Comparison of ENCODE assay signal across 8 cellular contexts in the genomic region with DNA sequence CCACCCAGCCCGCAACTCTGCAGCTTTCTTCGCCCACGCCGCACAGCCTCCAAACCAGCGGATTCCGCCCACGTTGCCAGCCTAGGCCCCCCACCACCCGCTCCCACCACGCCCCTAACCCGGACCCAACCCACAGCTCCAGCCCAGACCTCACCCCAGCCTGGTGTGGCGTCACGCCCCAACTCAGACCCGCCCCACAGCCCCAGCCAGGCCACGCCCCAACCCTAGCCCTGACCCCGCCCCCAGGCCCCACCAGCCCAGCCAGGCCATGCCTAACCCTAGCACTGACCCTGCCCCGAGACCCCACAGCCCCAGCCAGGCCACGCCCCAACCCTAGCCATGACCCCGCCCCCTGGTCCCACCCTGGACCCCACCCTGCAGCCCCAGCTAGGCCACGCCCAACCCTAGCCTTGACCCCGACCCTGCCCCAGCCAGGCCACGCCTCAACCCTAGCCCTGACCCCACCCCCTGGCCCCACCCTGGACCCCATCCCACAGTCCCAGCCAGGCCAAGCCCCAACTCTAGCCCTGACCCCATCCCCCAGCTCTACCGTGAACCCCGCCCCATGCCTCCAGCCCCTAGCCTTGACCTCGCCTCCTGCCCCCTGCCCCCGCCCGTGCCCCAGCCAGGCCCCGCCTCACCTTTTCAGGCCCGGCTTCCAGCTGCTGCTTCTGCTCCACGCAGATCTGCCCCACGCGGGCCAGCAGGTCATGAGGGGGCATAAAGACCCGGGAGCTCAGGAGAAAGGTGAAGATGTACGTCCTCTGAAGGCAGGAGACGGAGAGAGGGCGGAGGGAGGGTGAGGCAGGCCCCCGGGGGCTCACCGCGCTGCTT.
A peak's percentile ranks its signal among the peaks of the same experiment; 100 is the strongest.
DNase-seq lines count a peak whose midpoint lies in the region; ATAC-seq, FAIRE-seq and TF ChIP-seq lines count a peak whose summit lies in the region.

No MANE protein-coding gene starts in this region.

- CTCF ChIA-PET in Panc1 (lab: Charles Lee): interaction anchor here (0.6 to 2.3 kb wide), 10 partner anchors 11 to 1717 kb away, joined by 3 to 15 read pairs (median 4); no protein-coding TSS in a partner anchor

- DNase-seq in NCI-H146 (lab: John Stamatoyannopoulos, UW): peak; percentile 65
- no peak for DNase-seq in NCI-H146 treated with DMSO at 0.1 percent for 48 hours (lab: John Stamatoyannopoulos, UW; ENCODE audit: unreplicated experiment)
- no peak for DNase-seq in Panc1 (ENCODE audit: low read depth, low spot score)
- DNase-seq in bronchial epithelial cell (ENCODE audit: low read depth): peak; percentile 10
- peak; percentile 46 for DNase-seq in left lobe of liver (ENCODE audit: low spot score)
- DNase-seq in LoVo (ENCODE audit: low spot score): no peak
- no peak for DNase-seq in RPMI8226

- TF ChIP-seq CTCF in Panc1 (IDR thresholded peaks at IDR 0.05) (no peak), bronchial epithelial cell (IDR thresholded peaks at IDR 0.05; ENCODE audit: insufficient read depth, low read length, severe bottlenecking) (no peak)

- no TSS peak for BruUV-seq in Panc1 (replicated peaks; lab: Mats Ljungman, UMichigan)

- peaks cover 5% of the 10 kb centered on the region; the same call in 1 of the 2 replicates for H3K36me3 ChIP-seq in Panc1 (ENCODE audit: control insufficient read depth, insufficient read depth, low read length)
- H3K36me3 ChIP-seq in bronchial epithelial cell (ENCODE audit: control insufficient read depth, insufficient read depth, low read length): peaks cover 1% of the 10 kb centered on the region

- peak overlapping the region; percentile 50 to 69 for H3K4me3 ChIP-seq in Panc1 (ENCODE audit: low read depth in 2 of 2, low read length in 2 of 2)
- peak overlapping the region; percentile 53 for H3K4me3 ChIP-seq in bronchial epithelial cell (ENCODE audit: low read depth, low read length)

- intact Hi-C loops in Panc1 (cut with micrococcal nuclease; ENCODE audit: unreplicated experiment): loop anchor here (2.0 kb wide), 1 partner anchor 146 kb away; no protein-coding TSS in a partner anchor

- FAIRE-seq in bronchial epithelial cell (lab: Jason Lieb, UNC): no peak

- in situ Hi-C loops in Panc1 (cut with HindIII; ENCODE audit: low pct_unique_long_range_greater_than_20kb, low sequenced_read_pairs): no loop called here

- no peaks in the 10 kb centered on the region for H3K36me3 Mint-ChIP-seq in stimulated activated naive CD8-positive, alpha-beta T cell treated with anti-CD3 and anti-CD28 coated beads, Interleukin-15, Interleukin-2, amounts not matched to agents 100 ng/mL and 50 ng/mL, for 24 hours (ENCODE audit: low read depth)

- H3K27me3 Mint-ChIP-seq in stimulated activated naive CD8-positive, alpha-beta T cell treated with anti-CD3 and anti-CD28 coated beads, Interleukin-15, Interleukin-2, amounts not matched to agents 100 ng/mL and 50 ng/mL, for 24 hours: no peaks in the 10 kb centered on the region

- no peaks in the 10 kb centered on the region for H3K27me3 ChIP-seq in Panc1 (ENCODE audit: control insufficient read depth, insufficient read depth, low read length)
- H3K27me3 ChIP-seq in bronchial epithelial cell (ENCODE audit: control insufficient read depth, insufficient read depth, low read length): no peaks in the 10 kb centered on the region

- H3K9me3 ChIP-seq in Panc1 (ENCODE audit: control insufficient read depth, insufficient read depth, low read depth, low read length): no peaks in the 10 kb centered on the region

- peaks cover 4% of the 10 kb centered on the region for H3K4me1 Mint-ChIP-seq in stimulated activated naive CD8-positive, alpha-beta T cell treated with anti-CD3 and anti-CD28 coated beads, Interleukin-15, Interleukin-2, amounts not matched to agents 100 ng/mL and 50 ng/mL, for 24 hours (ENCODE audit: low read depth)

- H3K4me3 Mint-ChIP-seq in stimulated activated naive CD8-positive, alpha-beta T cell treated with anti-CD3 and anti-CD28 coated beads, Interleukin-15, Interleukin-2, amounts not matched to agents 100 ng/mL and 50 ng/mL, for 24 hours: peak overlapping the region; percentile 61

- H3K27ac Mint-ChIP-seq in stimulated activated naive CD8-positive, alpha-beta T cell treated with anti-CD3 and anti-CD28 coated beads, Interleukin-15, Interleukin-2, amounts not matched to agents 100 ng/mL and 50 ng/mL, for 24 hours: no peak overlapping the region

- peak; percentile 68 for ATAC-seq in Panc1
- peak; percentile 11 for ATAC-seq in left lobe of liver

- peaks cover 9% of the 10 kb centered on the region for H3K4me1 ChIP-seq in Panc1 (ENCODE audit: control insufficient read depth, insufficient read depth, low read length)

- H3K27ac ChIP-seq in Panc1 (ENCODE audit: low read length): peak overlapping the region; percentile 75

- POLR2A ChIA-PET in Panc1 (lab: Charles Lee): interaction anchor here (0.6 to 0.8 kb wide), 4 partner anchors 170 to 276 kb away, joined by 3 to 8 read pairs (median 4); no protein-coding TSS in a partner anchor

- no peaks in the 10 kb centered on the region for H3K9me3 Mint-ChIP-seq in stimulated activated naive CD8-positive, alpha-beta T cell treated with anti-CD3 and anti-CD28 coated beads, Interleukin-15, Interleukin-2, amounts not matched to agents 100 ng/mL and 50 ng/mL, for 24 hours

Comparison
In these comparisons a context has a peak if more than half of its experiments do, and no peak if none do; other contexts are left out.
1. DNase-seq: peak in NCI-H146 (single experiment), bronchial epithelial cell (single experiment) and left lobe of liver (single experiment); none in NCI-H146 treated with DMSO at 0.1 percent for 48 hours (single experiment), Panc1 (single experiment), LoVo (single experiment) and RPMI8226 (single experiment).